ENCODE assay signal across 1 cellular context in genomic region chr15:74625693-74626092, GRCh38.
TF ChIP-seq lines count a peak whose summit lies in the region.

No MANE protein-coding gene starts in this region.

TF ChIP-seq in HEK293, 187 proteins besides CTCF, POLR2A, EP300 and RAD21:
- TF ChIP-seq GLIS2 (tag by site-specific recombination; IDR thresholded peaks at IDR 0.05) (peak; percentile 20; the same call in 1 of the 2 replicates), ZNF341 (tag by site-specific recombination; IDR thresholded peaks at IDR 0.05; ENCODE audit: low read depth) (no peak), ZNF324 (tag by site-specific recombination; IDR thresholded peaks at IDR 0.05) (no peak)
